9 cellular contexts compared by ENCODE assay signal in genomic region chr17:78879679-78880186, GRCh38. TPM values are rescaled to one million over a fixed set of nuclear protein-coding genes. Genes with fewer than 3 reads are reported as not detected.
DNase-seq lines count a peak whose midpoint lies in the region; ATAC-seq and TF ChIP-seq lines count a peak whose summit lies in the region.
"Had no signal": no experiment of that assay in that cellular context is flagged by ENCODE, and none has a peak within 500 bp of the region (broad histone marks: within the 10 kb centered on the region; RNA-seq: fewer than 3 reads in every experiment).

No MANE protein-coding gene starts in this region.

- peaks cover 28% of the 10 kb centered on the region for H3K79me2 ChIP-seq in neural progenitor cell (ENCODE audit: low read depth)

- no peaks in the 10 kb centered on the region for H3K9me3 ChIP-seq in CD4-positive, alpha-beta memory T cell (ENCODE audit: control insufficient read depth in 1 of 2, low read length in 2 of 2)
- H3K9me3 ChIP-seq in neural progenitor cell (ENCODE audit: low read depth) = no peaks in the 10 kb centered on the region

- CTCF ChIA-PET in CD4-positive, alpha-beta memory T cell (lab: Charles Lee; ENCODE audit: partially characterized antibody) = no interaction called here

- H3K4me1 Mint-ChIP-seq in CD4-positive, alpha-beta memory T cell = peaks cover 6 to 21% (median 14%) of the 10 kb centered on the region in 4 donors
- H3K4me1 Mint-ChIP-seq in T-helper 2 cell treated with Interferon-gamma antibody and Interleukin-4, amounts not matched to agents 5 μg/mL and 100 μg/mL, for 36 hours (ENCODE audit: low read depth) = peaks cover 19% of the 10 kb centered on the region
- H3K4me1 Mint-ChIP-seq in effector memory CD8-positive, alpha-beta T cell (ENCODE audit: low read depth in 2 of 2) = peaks cover 0 to 13% of the 10 kb centered on the region in 2 donors
- peaks cover 61% of the 10 kb centered on the region for H3K4me1 Mint-ChIP-seq in neural progenitor cell

- H3K27me3 Mint-ChIP-seq in CD4-positive, alpha-beta memory T cell = peaks cover 8 to 11% of the 10 kb centered on the region in 2 donors
- H3K27me3 Mint-ChIP-seq in T-helper 2 cell treated with Interferon-gamma antibody and Interleukin-4, amounts not matched to agents 5 μg/mL and 100 μg/mL, for 36 hours (ENCODE audit: low read depth) = peaks cover 17% of the 10 kb centered on the region
- peaks cover 57 to 89% of the 10 kb centered on the region in 2 donors for H3K27me3 Mint-ChIP-seq in effector memory CD8-positive, alpha-beta T cell
- peaks cover 9% of the 10 kb centered on the region for H3K27me3 Mint-ChIP-seq in neural progenitor cell (ENCODE audit: insufficient read depth, low read depth)

- intact Hi-C loops in CD4-positive, alpha-beta memory T cell (cut with micrococcal nuclease) = no loop called here

- ATAC-seq in effector memory CD8-positive, alpha-beta T cell (replicated peaks) = peak; percentile 27
- no peak for ATAC-seq in GM21360 (IDR thresholded peaks at IDR 0.05; ENCODE audit: unreplicated experiment)
- ATAC-seq in GM21717 (IDR thresholded peaks at IDR 0.05; ENCODE audit: unreplicated experiment) = no peak
- no peak for ATAC-seq in HG02759 (IDR thresholded peaks at IDR 0.05; ENCODE audit: unreplicated experiment)

- H3K27ac ChIP-seq in CD4-positive, alpha-beta memory T cell (ENCODE audit: low read depth, low read length) = no peak overlapping the region
- H3K27ac ChIP-seq in neural progenitor cell = no peak overlapping the region
- H3K27ac ChIP-seq: cardiac muscle cell had no signal

- peaks cover 4% of the 10 kb centered on the region for H3K27me3 ChIP-seq in CD4-positive, alpha-beta memory T cell (ENCODE audit: insufficient read depth, low read length)
- no peaks in the 10 kb centered on the region for H3K27me3 ChIP-seq in neural progenitor cell
- H3K27me3 ChIP-seq: cardiac muscle cell had no signal

- peak overlapping the region in 5 of 7 donors; percentile 48 to 81 (median 69) for H3K27ac Mint-ChIP-seq in CD4-positive, alpha-beta memory T cell
- H3K27ac Mint-ChIP-seq in T-helper 2 cell treated with Interferon-gamma antibody and Interleukin-4, amounts not matched to agents 5 μg/mL and 100 μg/mL, for 36 hours = peak overlapping the region; percentile 45
- H3K27ac Mint-ChIP-seq in effector memory CD8-positive, alpha-beta T cell = peak overlapping the region in 1 of 2 donors; percentile 15
- H3K27ac Mint-ChIP-seq in neural progenitor cell = peak overlapping the region; percentile 73

- peaks cover 12% of the 10 kb centered on the region for H3K4me1 ChIP-seq in CD4-positive, alpha-beta memory T cell (ENCODE audit: insufficient read depth, low read length)
- peaks cover 29% of the 10 kb centered on the region for H3K4me1 ChIP-seq in neural progenitor cell

- no peaks in the 10 kb centered on the region for H3K36me3 ChIP-seq in CD4-positive, alpha-beta memory T cell (ENCODE audit: insufficient read depth, low read length)
- no peaks in the 10 kb centered on the region for H3K36me3 ChIP-seq in neural progenitor cell
- H3K36me3 ChIP-seq: cardiac muscle cell had no signal

- peaks cover 19% of the 10 kb centered on the region for H3F3A ChIP-seq in neural progenitor cell (ENCODE audit: low read depth)

- H3K4me2 ChIP-seq in neural progenitor cell = no peak overlapping the region

- H3K9ac ChIP-seq in neural progenitor cell = no peak overlapping the region

- peaks cover 21% of the 10 kb centered on the region for H4K20me1 ChIP-seq in neural progenitor cell (ENCODE audit: low read depth)

- DNase-seq in CD4-positive, alpha-beta memory T cell = peak in 2 of 5 donors; percentile 16 to 21
- no peak for DNase-seq in T-helper 2 cell treated with Interferon-gamma antibody and Interleukin-4, amounts not matched to agents 5 μg/mL and 100 μg/mL, for 36 hours (ENCODE audit: low spot score)
- no peak for DNase-seq in effector memory CD8-positive, alpha-beta T cell
- DNase-seq in neural progenitor cell (ENCODE audit: low spot score) = no peak
- DNase-seq in NCI-H2107 (lab: John Stamatoyannopoulos, UW) = no peak

- H3K4me3 Mint-ChIP-seq in CD4-positive, alpha-beta memory T cell = peak overlapping the region; percentile 32 to 78 (median 76)
- H3K4me3 Mint-ChIP-seq in T-helper 2 cell treated with Interferon-gamma antibody and Interleukin-4, amounts not matched to agents 5 μg/mL and 100 μg/mL, for 36 hours = peak overlapping the region; percentile 65
- H3K4me3 Mint-ChIP-seq in effector memory CD8-positive, alpha-beta T cell = peak overlapping the region; percentile 29 to 40
- H3K4me3 Mint-ChIP-seq in neural progenitor cell = peak overlapping the region; percentile 64

- H3K9me3 Mint-ChIP-seq in CD4-positive, alpha-beta memory T cell = no peaks in the 10 kb centered on the region
- no peaks in the 10 kb centered on the region for H3K9me3 Mint-ChIP-seq in T-helper 2 cell treated with Interferon-gamma antibody and Interleukin-4, amounts not matched to agents 5 μg/mL and 100 μg/mL, for 36 hours
- H3K9me3 Mint-ChIP-seq in effector memory CD8-positive, alpha-beta T cell = no peaks in the 10 kb centered on the region
- H3K9me3 Mint-ChIP-seq in neural progenitor cell = no peaks in the 10 kb centered on the region

- no peaks in the 10 kb centered on the region for H3K36me3 Mint-ChIP-seq in CD4-positive, alpha-beta memory T cell
- H3K36me3 Mint-ChIP-seq in T-helper 2 cell treated with Interferon-gamma antibody and Interleukin-4, amounts not matched to agents 5 μg/mL and 100 μg/mL, for 36 hours (ENCODE audit: low read depth) = no peaks in the 10 kb centered on the region
- no peaks in the 10 kb centered on the region for H3K36me3 Mint-ChIP-seq in effector memory CD8-positive, alpha-beta T cell (ENCODE audit: insufficient read depth)
- peaks cover 9% of the 10 kb centered on the region for H3K36me3 Mint-ChIP-seq in neural progenitor cell

- H2AFZ ChIP-seq in neural progenitor cell (replicated peaks) = no peak overlapping the region

- no peak for TF ChIP-seq CTCF in neural progenitor cell (IDR thresholded peaks at IDR 0.05)

- POLR2A ChIA-PET in CD4-positive, alpha-beta memory T cell (lab: Charles Lee; ENCODE audit: partially characterized antibody) = no interaction called here

- peak overlapping the region in 1 of 2 donors; percentile 35 for H3K4me3 ChIP-seq in CD4-positive, alpha-beta memory T cell (ENCODE audit: low read length in 2 of 2)
- no peak overlapping the region for H3K4me3 ChIP-seq in neural progenitor cell
- H3K4me3 ChIP-seq: cardiac muscle cell had no signal

RNA-seq across cellular contexts. Expression of gene CEP295NL, which starts 23.3 kb away (rescaled TPM):
- under 1 TPM in 1 of 2 experiments, not detected in 1; 0.28 TPM for total RNA-seq in CD4-positive, alpha-beta memory T cell
- not detected for polyA plus RNA-seq in CD4-positive, alpha-beta memory T cell
- total RNA-seq in neural progenitor cell (ENCODE audit: low replicate concordance) = 0.28 and 0.39 TPM in 2 replicates
- polyA plus RNA-seq: cardiac muscle cell had no signal

RNA-seq across cellular contexts. Expression of gene USP36, which starts 39.1 kb away (rescaled TPM):
- total RNA-seq in CD4-positive, alpha-beta memory T cell = 100 to 1,000 TPM; 181 to 183 TPM
- 10 to 100 TPM; 35.4 to 55.1 TPM for polyA plus RNA-seq in CD4-positive, alpha-beta memory T cell
- 16.6 and 20.4 TPM in 2 replicates for total RNA-seq in neural progenitor cell (ENCODE audit: low replicate concordance)

RNA-seq across cellular contexts. Expression of gene TIMP2, which starts 45.5 kb away (rescaled TPM):
- 1 to 10 TPM; 5.9 to 6.0 TPM for total RNA-seq in CD4-positive, alpha-beta memory T cell
- polyA plus RNA-seq in CD4-positive, alpha-beta memory T cell = under 1 TPM in 1 of 2 donors, not detected in 1; 0.22 TPM
- 19.8 and 22.3 TPM in 2 replicates for total RNA-seq in neural progenitor cell (ENCODE audit: low replicate concordance)
